ENCODE assay signal across 17 cellular contexts in genomic region chr4:704198-704891, GRCh38. TPM values are rescaled to one million over a fixed set of nuclear protein-coding genes. Genes with fewer than 3 reads are reported as not detected.
DNase-seq lines count a peak whose midpoint lies in the region; ATAC-seq and TF ChIP-seq lines count a peak whose summit lies in the region.
"Had no signal": no experiment of that assay in that cellular context is flagged by ENCODE, and none has a peak within 500 bp of the region (broad histone marks: within the 10 kb centered on the region; RNA-seq: fewer than 3 reads in every experiment).

No MANE protein-coding gene starts in this region.

- ATAC-seq in stimulated activated naive CD8-positive, alpha-beta T cell treated with anti-CD3 and anti-CD28 coated beads, Interleukin-15, amount 100 ng/mL, for 72 hours: no peak
- ATAC-seq in stimulated activated naive CD8-positive, alpha-beta T cell treated with anti-CD3 and anti-CD28 coated beads, Interleukin-15, Interleukin-2, amounts not matched to agents 100 U/mL and 50 U/mL, for 24 hours: no peak
- ATAC-seq in effector memory CD8-positive, alpha-beta T cell (replicated peaks): no peak
- no peak for ATAC-seq in activated CD8-positive, alpha-beta T cell treated with anti-CD3 and anti-CD28 coated beads for 36 hours

- POLR2A ChIA-PET in activated CD8-positive, alpha-beta T cell treated with anti-CD3 and anti-CD28 coated beads for 36 hours (lab: Charles Lee): interaction anchor here (0.8 kb wide), 1 partner anchor 17 kb away, joined by 3 read pairs; no protein-coding TSS in a partner anchor

- peaks cover 4% of the 10 kb centered on the region for H3K36me3 Mint-ChIP-seq in effector memory CD8-positive, alpha-beta T cell (ENCODE audit: insufficient read depth)
- peaks cover 3% of the 10 kb centered on the region for H3K36me3 Mint-ChIP-seq in activated CD8-positive, alpha-beta T cell treated with anti-CD3 and anti-CD28 coated beads for 36 hours (ENCODE audit: low read depth)

- no peak overlapping the region for H2BK120ac ChIP-seq in neuronal stem cell (ENCODE audit: low read depth, low read length)

- H3K4me1 ChIP-seq in neuronal stem cell (ENCODE audit: control insufficient read depth in 2 of 2, insufficient read depth in 1 of 2, low read depth in 1 of 2, low read length in 2 of 2) (peaks cover 9 to 12% of the 10 kb centered on the region in 2 donors), transverse colon (peaks cover 10 to 29% (median 23%) of the 10 kb centered on the region in 4 donors)

- peaks cover 46% of the 10 kb centered on the region for H3K4me1 Mint-ChIP-seq in stimulated activated naive CD8-positive, alpha-beta T cell treated with anti-CD3 and anti-CD28 coated beads, Interleukin-15, amount 100 ng/mL, for 72 hours
- H3K4me1 Mint-ChIP-seq in effector memory CD8-positive, alpha-beta T cell (ENCODE audit: low read depth in 2 of 2): peaks cover 10 to 19% of the 10 kb centered on the region in 2 donors
- H3K4me1 Mint-ChIP-seq in activated CD8-positive, alpha-beta T cell treated with anti-CD3 and anti-CD28 coated beads for 36 hours (ENCODE audit: low read depth): peaks cover 17% of the 10 kb centered on the region

- H2AK5ac ChIP-seq in neuronal stem cell (ENCODE audit: low read depth, low read length): peak overlapping the region; percentile 82

- no peak overlapping the region for H2BK12ac ChIP-seq in neuronal stem cell (ENCODE audit: low read length)

- H3K14ac ChIP-seq in neuronal stem cell (ENCODE audit: low read length): no peak overlapping the region

- H3K9ac ChIP-seq in neuronal stem cell (ENCODE audit: low read depth, low read length, poor library complexity): peak overlapping the region; percentile 78

- H2AFZ ChIP-seq in neuronal stem cell (ENCODE audit: low read length): no peak overlapping the region

- H3K36me3 ChIP-seq in neuronal stem cell (replicated peaks in 1 of 2; ENCODE audit: control insufficient read depth in 2 of 2, insufficient read depth in 2 of 2, low read length in 2 of 2) (peaks cover 2 to 14% of the 10 kb centered on the region in 2 donors), transverse colon (no peaks in the 10 kb centered on the region)
- H3K36me3 ChIP-seq: colonic mucosa, heart left ventricle, prostate gland had no signal

- no peak overlapping the region for H4K91ac ChIP-seq in neuronal stem cell (ENCODE audit: low read depth, low read length, poor library complexity)

- TF ChIP-seq CTCF in activated CD8-positive, alpha-beta T cell treated with anti-CD3 and anti-CD28 coated beads for 36 hours (IDR thresholded peaks at IDR 0.05): no peak
- TF ChIP-seq CTCF in transverse colon (IDR thresholded peaks at IDR 0.05): no peak

- H3K4ac ChIP-seq in neuronal stem cell (ENCODE audit: low read length): no peak overlapping the region

- no CpG with 5 or more reads among the region's 46 CpGs for WGBS in neuronal stem cell (ENCODE audit: extremely low coverage in 2 of 2, insufficient read length in 2 of 2, insufficient replicate concordance in 1 of 2), 2 donors
- 90 to 93% methylated on average over 3 to 46 of the region's 46 CpGs for WGBS in transverse colon (ENCODE audit: low coverage in 1 of 2), 2 donors

- CTCF ChIA-PET in activated CD8-positive, alpha-beta T cell treated with anti-CD3 and anti-CD28 coated beads for 36 hours (lab: Charles Lee): interaction anchor here (1.3 kb wide), 1 partner anchor 20 kb away, joined by 4 read pairs; no protein-coding TSS in a partner anchor

- peak overlapping the region; percentile 50 for H2BK5ac ChIP-seq in neuronal stem cell (ENCODE audit: low read length)

- H4K8ac ChIP-seq in neuronal stem cell (ENCODE audit: low read depth, low read length): no peak overlapping the region

- TF ChIP-seq EP300 in transverse colon (IDR thresholded peaks at IDR 0.05; ENCODE audit: low read depth): no peak

- H3K4me2 ChIP-seq in neuronal stem cell (ENCODE audit: insufficient read depth, low read length, poor library complexity, severe bottlenecking): no peak overlapping the region

- peak overlapping the region in 1 of 2 donors; percentile 42 for H3K27ac Mint-ChIP-seq in stimulated activated naive CD8-positive, alpha-beta T cell treated with anti-CD3 and anti-CD28 coated beads, Interleukin-15, amount 100 ng/mL, for 72 hours
- no peak overlapping the region for H3K27ac Mint-ChIP-seq in effector memory CD8-positive, alpha-beta T cell
- H3K27ac Mint-ChIP-seq in activated CD8-positive, alpha-beta T cell treated with anti-CD3 and anti-CD28 coated beads for 36 hours: no peak overlapping the region

- TF ChIP-seq POLR2A in transverse colon (IDR thresholded peaks at IDR 0.05): no peak

- H3K27me3 Mint-ChIP-seq in stimulated activated naive CD8-positive, alpha-beta T cell treated with anti-CD3 and anti-CD28 coated beads, Interleukin-15, amount 100 ng/mL, for 72 hours: no peaks in the 10 kb centered on the region
- H3K27me3 Mint-ChIP-seq in effector memory CD8-positive, alpha-beta T cell: no peaks in the 10 kb centered on the region
- H3K27me3 Mint-ChIP-seq in activated CD8-positive, alpha-beta T cell treated with anti-CD3 and anti-CD28 coated beads for 36 hours: no peaks in the 10 kb centered on the region

- no peaks in the 10 kb centered on the region for H3K9me3 Mint-ChIP-seq in stimulated activated naive CD8-positive, alpha-beta T cell treated with anti-CD3 and anti-CD28 coated beads, Interleukin-15, amount 100 ng/mL, for 72 hours
- H3K9me3 Mint-ChIP-seq in effector memory CD8-positive, alpha-beta T cell: no peaks in the 10 kb centered on the region
- no peaks in the 10 kb centered on the region for H3K9me3 Mint-ChIP-seq in activated CD8-positive, alpha-beta T cell treated with anti-CD3 and anti-CD28 coated beads for 36 hours
- H3K9me3 Mint-ChIP-seq: activated naive CD8-positive, alpha-beta T cell treated with anti-CD3 and anti-CD28 coated beads for 36 hours had no signal

- peaks cover 0 to 14% of the 10 kb centered on the region in 2 donors for H3K9me3 ChIP-seq in neuronal stem cell (replicated peaks in 1 of 2; ENCODE audit: control insufficient read depth in 2 of 2, insufficient read depth in 1 of 2, low read depth in 1 of 2, low read length in 2 of 2)
- H3K9me3 ChIP-seq in transverse colon: no peaks in the 10 kb centered on the region
- H3K9me3 ChIP-seq: colonic mucosa, heart left ventricle, prostate gland, testis had no signal

- no peak overlapping the region for H3K18ac ChIP-seq in neuronal stem cell (ENCODE audit: low read length)

- H3K4me3 ChIP-seq in neuronal stem cell (ENCODE audit: low read length in 2 of 2) (no peak overlapping the region), transverse colon (no peak overlapping the region)

- peaks cover 10% of the 10 kb centered on the region for H3K79me1 ChIP-seq in neuronal stem cell (ENCODE audit: low read depth, low read length)

- H3K23ac ChIP-seq in neuronal stem cell (ENCODE audit: low read depth, low read length, poor library complexity): peak overlapping the region; percentile 55

- in situ Hi-C loops in transverse colon (cut with MboI; ENCODE audit: low pct_ligation_motif_present in 1 of 4, low pct_unique_long_range_greater_than_20kb in 1 of 4, low sequenced_read_pairs in 3 of 4): no loop called here

- peaks cover 0 to 2% (median 0%) of the 10 kb centered on the region in 3 experiments for H3K27me3 ChIP-seq in neuronal stem cell (ENCODE audit: control insufficient read depth in 3 of 3, insufficient read depth in 3 of 3, low read depth in 1 of 3, low read length in 3 of 3)
- no peaks in the 10 kb centered on the region for H3K27me3 ChIP-seq in transverse colon
- H3K27me3 ChIP-seq: colonic mucosa, heart left ventricle, testis had no signal

- H3K4me3 Mint-ChIP-seq in stimulated activated naive CD8-positive, alpha-beta T cell treated with anti-CD3 and anti-CD28 coated beads, Interleukin-15, amount 100 ng/mL, for 72 hours: peak overlapping the region; percentile 88 to 92
- peak overlapping the region; percentile 81 to 86 for H3K4me3 Mint-ChIP-seq in effector memory CD8-positive, alpha-beta T cell
- no peak overlapping the region for H3K4me3 Mint-ChIP-seq in activated CD8-positive, alpha-beta T cell treated with anti-CD3 and anti-CD28 coated beads for 36 hours

- intact Hi-C loops in activated CD8-positive, alpha-beta T cell treated with anti-CD3 and anti-CD28 coated beads for 36 hours (cut with micrococcal nuclease): no loop called here
- intact Hi-C loops in transverse colon (cut with DNase I; ENCODE audit: low total_unique reads): no loop called here

- no peak overlapping the region for H3K27ac ChIP-seq in neuronal stem cell (replicated peaks; ENCODE audit: low read length)
- H3K27ac ChIP-seq in transverse colon: no peak overlapping the region
- H3K27ac ChIP-seq: colonic mucosa had no signal

- DNase-seq in stimulated activated naive CD8-positive, alpha-beta T cell treated with anti-CD3 and anti-CD28 coated beads, Interleukin-15, amount 100 ng/mL, for 72 hours: no peak
- DNase-seq in stimulated activated naive CD8-positive, alpha-beta T cell treated with anti-CD3 and anti-CD28 coated beads, Interleukin-15, Interleukin-2, amounts not matched to agents 100 U/mL and 50 U/mL, for 24 hours: no peak
- no peak for DNase-seq in effector memory CD8-positive, alpha-beta T cell
- DNase-seq in neuronal stem cell (ENCODE audit: low spot score): no peak
- DNase-seq in activated CD8-positive, alpha-beta T cell treated with anti-CD3 and anti-CD28 coated beads for 36 hours: no peak
- no peak for DNase-seq in HuH-7.5 (ENCODE audit: low spot score)
- no peak for DNase-seq in transverse colon
- DNase-seq: activated CD4-positive, alpha-beta T cell treated with anti-CD3 and anti-CD28 coated beads, Interleukin-2, amount 50 U/mL, for 1 hour; activated naive CD8-positive, alpha-beta T cell treated with anti-CD3 and anti-CD28 coated beads for 36 hours; colonic mucosa; Kasumi-1; NCI-H524; stimulated activated CD4-positive, alpha-beta T cell treated with anti-CD3 and anti-CD28 coated beads, Interleukin-4, amount 100 ng/mL, for 4 hours; testis had no signal

- H2BK15ac ChIP-seq in neuronal stem cell (ENCODE audit: low read length): peak overlapping the region; percentile 78

RNA-seq across cellular contexts. Expression of gene PCGF3, which starts 1.3 kb away (rescaled TPM):
- polyA plus RNA-seq in neuronal stem cell (2013, experiment 1 of 2): 40.8 TPM
- polyA plus RNA-seq in neuronal stem cell (2013, experiment 2 of 2): 42.5 TPM
- 10 to 100 TPM; 23.9 to 25.6 TPM for total RNA-seq in activated CD8-positive, alpha-beta T cell treated with anti-CD3 and anti-CD28 coated beads for 36 hours
- total RNA-seq in transverse colon: 100 to 1,000 TPM in 2 of 4 donors, 10 to 100 TPM in 2; 56.5 to 256 (median 97.2) TPM

RNA-seq across cellular contexts. Expression of gene SLC49A3, which starts 15.4 kb away (rescaled TPM):
- 0.81 TPM for polyA plus RNA-seq in neuronal stem cell (2013, experiment 1 of 2)
- 0.57 TPM for polyA plus RNA-seq in neuronal stem cell (2013, experiment 2 of 2)
- total RNA-seq in activated CD8-positive, alpha-beta T cell treated with anti-CD3 and anti-CD28 coated beads for 36 hours: under 1 TPM in 1 of 2 experiments, not detected in 1; 0.23 TPM
- 10 to 100 TPM in 2 of 4 donors, 1 to 10 TPM in 2; 1.2 to 17.6 (median 9.2) TPM for total RNA-seq in transverse colon
- total RNA-seq: RPMI7951 had no signal

RNA-seq across cellular contexts. Expression of gene MYL5, which starts 30.0 kb away (rescaled TPM):
- polyA plus RNA-seq in neuronal stem cell (2013, experiment 1 of 2): 4.1 TPM
- 3.9 TPM for polyA plus RNA-seq in neuronal stem cell (2013, experiment 2 of 2)
- total RNA-seq in activated CD8-positive, alpha-beta T cell treated with anti-CD3 and anti-CD28 coated beads for 36 hours: 10 to 100 TPM; 14.7 to 17.8 TPM
- total RNA-seq in transverse colon: 100 to 1,000 TPM in 1 of 4 donors, 10 to 100 TPM in 3; 20.3 to 199 (median 33.4) TPM

RNA-seq across cellular contexts. Expression of gene ATP5ME, which starts 30.3 kb away (rescaled TPM):
- polyA plus RNA-seq in neuronal stem cell (2013, experiment 1 of 2): 966 TPM
- 911 TPM for polyA plus RNA-seq in neuronal stem cell (2013, experiment 2 of 2)
- total RNA-seq in activated CD8-positive, alpha-beta T cell treated with anti-CD3 and anti-CD28 coated beads for 36 hours: 100 to 1,000 TPM; 221 to 234 TPM
- total RNA-seq in transverse colon: 100 to 1,000 TPM in 2 of 4 donors, 10 to 100 TPM in 1, not detected in 1; 52.0 to 152 (median 148) TPM
